Comparison of ENCODE assay signal across 14 cellular contexts in the genomic region with DNA sequence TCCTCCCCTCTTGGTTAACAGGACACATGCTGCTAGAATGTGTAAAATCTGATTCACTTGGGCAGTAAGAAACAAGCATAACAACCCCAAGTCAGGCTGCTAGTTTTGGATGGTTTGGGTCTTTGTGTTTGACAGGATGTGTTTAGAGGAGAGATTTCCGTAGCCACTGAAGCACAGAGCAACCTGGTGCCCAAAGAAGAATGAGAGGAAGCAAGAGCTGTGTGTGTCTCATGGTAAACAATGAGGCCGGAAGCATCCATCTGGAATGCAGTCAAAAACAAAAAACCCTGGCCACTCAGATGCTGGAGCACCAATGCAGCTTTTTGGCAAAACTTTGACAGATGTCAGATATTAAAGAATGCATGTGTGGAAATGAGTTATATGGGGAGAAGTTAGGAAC. TPM values are rescaled to one million over a fixed set of nuclear protein-coding genes. Genes with fewer than 3 reads are reported as not detected.
DNase-seq lines count a peak whose midpoint lies in the region; ATAC-seq lines count a peak whose summit lies in the region.
"Had no signal": no experiment of that assay in that cellular context is flagged by ENCODE, and none has a peak within 500 bp of the region (broad histone marks: within the 10 kb centered on the region; RNA-seq: fewer than 3 reads in every experiment).

No MANE protein-coding gene starts in this region.

- no peaks in the 10 kb centered on the region for H3K36me3 Mint-ChIP-seq in activated naive CD4-positive, alpha-beta T cell treated with anti-CD3 and anti-CD28 coated beads, Interleukin-2, amount 50 U/mL, for 24 hours
- H3K36me3 Mint-ChIP-seq in activated naive CD4-positive, alpha-beta T cell treated with anti-CD3 and anti-CD28 coated beads, Interleukin-2, amount 50 U/mL, for 72 hours: peaks cover 0 to 6% of the 10 kb centered on the region in 2 donors
- H3K36me3 Mint-ChIP-seq in activated T-helper 17 cell treated with anti-CD3 and anti-CD28 coated beads, Interleukin-2, amount 50 U/mL, for 72 hours (ENCODE audit: low read depth): no peaks in the 10 kb centered on the region

- H3K23ac ChIP-seq in trophoblast cell (ENCODE audit: low read length): no peak overlapping the region

- peaks cover 6% of the 10 kb centered on the region for H3K9me3 Mint-ChIP-seq in activated naive CD4-positive, alpha-beta T cell treated with anti-CD3 and anti-CD28 coated beads, Interleukin-2, amount 50 U/mL, for 24 hours
- peaks cover 4 to 19% of the 10 kb centered on the region in 2 donors for H3K9me3 Mint-ChIP-seq in activated naive CD4-positive, alpha-beta T cell treated with anti-CD3 and anti-CD28 coated beads, Interleukin-2, amount 50 U/mL, for 72 hours
- H3K9me3 Mint-ChIP-seq in activated T-helper 17 cell treated with anti-CD3 and anti-CD28 coated beads, Interleukin-2, amount 50 U/mL, for 72 hours: no peaks in the 10 kb centered on the region

- no peak overlapping the region for H3K4me3 Mint-ChIP-seq in activated naive CD4-positive, alpha-beta T cell treated with anti-CD3 and anti-CD28 coated beads, Interleukin-2, amount 50 U/mL, for 24 hours
- peak overlapping the region; percentile 4 for H3K4me3 Mint-ChIP-seq in activated T-helper 17 cell treated with anti-CD3 and anti-CD28 coated beads, Interleukin-2, amount 50 U/mL, for 72 hours

- no peak overlapping the region for H3K18ac ChIP-seq in trophoblast cell (ENCODE audit: low read length)

- H4K8ac ChIP-seq in trophoblast cell (ENCODE audit: low read depth, low read length): no peak overlapping the region

- H3K4me3 ChIP-seq in subcutaneous abdominal adipose tissue (ENCODE audit: low read depth in 1 of 5, low read length in 5 of 5): no peak overlapping the region
- no peak overlapping the region for H3K4me3 ChIP-seq in trophoblast cell (ENCODE audit: low read depth, low read length)
- H3K4me3 ChIP-seq: uterus had no signal

- H3K27me3 ChIP-seq in subcutaneous abdominal adipose tissue (ENCODE audit: control insufficient read depth in 5 of 5, insufficient read depth in 4 of 5, low read length in 5 of 5) (no peaks in the 10 kb centered on the region), trophoblast cell (ENCODE audit: insufficient read depth, low read length) (no peaks in the 10 kb centered on the region)
- H3K27me3 ChIP-seq: uterus had no signal

- H4K91ac ChIP-seq in trophoblast cell (ENCODE audit: low read depth, low read length): no peak overlapping the region

- no peak overlapping the region for H2BK5ac ChIP-seq in trophoblast cell (ENCODE audit: low read depth, low read length, poor library complexity)

- H3K79me2 ChIP-seq in trophoblast cell (ENCODE audit: control insufficient read depth, insufficient read depth, low read length, poor library complexity): no peaks in the 10 kb centered on the region

- no peak overlapping the region for H4K12ac ChIP-seq in trophoblast cell (ENCODE audit: low read depth, low read length)

- ATAC-seq in activated naive CD4-positive, alpha-beta T cell treated with anti-CD3 and anti-CD28 coated beads, Interleukin-2, amount 50 U/mL, for 72 hours: no peak
- ATAC-seq in activated T-helper 17 cell treated with anti-CD3 and anti-CD28 coated beads, Interleukin-2, amount 50 U/mL, for 72 hours (replicated peaks): no peak
- ATAC-seq in left lobe of liver: peak; percentile 50
- no peak for ATAC-seq in activated CD4-positive, CD25-positive, alpha-beta regulatory T cell treated with anti-CD3 and anti-CD28 coated beads, Interleukin-2, amount 50 U/mL, for 24 hours
- ATAC-seq: HCT116, PC-3 had no signal

- H3K4me2 ChIP-seq in trophoblast cell (ENCODE audit: low read length): no peak overlapping the region

- H2AK5ac ChIP-seq in trophoblast cell (ENCODE audit: low read length): no peak overlapping the region

- no CpG with 5 or more reads among the region's 2 CpGs for WGBS in trophoblast cell (ENCODE audit: extremely low coverage, insufficient coverage, insufficient read length)

- no peaks in the 10 kb centered on the region for H3K27me3 Mint-ChIP-seq in activated naive CD4-positive, alpha-beta T cell treated with anti-CD3 and anti-CD28 coated beads, Interleukin-2, amount 50 U/mL, for 24 hours
- H3K27me3 Mint-ChIP-seq in activated T-helper 17 cell treated with anti-CD3 and anti-CD28 coated beads, Interleukin-2, amount 50 U/mL, for 72 hours: peaks cover 3% of the 10 kb centered on the region

- peaks cover 3 to 58% (median 14%) of the 10 kb centered on the region in 5 donors for H3K4me1 ChIP-seq in subcutaneous abdominal adipose tissue (ENCODE audit: control insufficient read depth in 5 of 5, insufficient read depth in 5 of 5, low read length in 5 of 5)
- no peaks in the 10 kb centered on the region for H3K4me1 ChIP-seq in trophoblast cell (ENCODE audit: control insufficient read depth in 1 of 2, insufficient read depth in 2 of 2, low read length in 2 of 2)
- H3K4me1 ChIP-seq: uterus had no signal

- peaks cover 0 to 6% (median 4%) of the 10 kb centered on the region in 5 donors for H3K9me3 ChIP-seq in subcutaneous abdominal adipose tissue (ENCODE audit: control insufficient read depth in 5 of 5, low read length in 5 of 5)
- peaks cover 3% of the 10 kb centered on the region for H3K9me3 ChIP-seq in trophoblast cell (ENCODE audit: insufficient read depth, low read depth, low read length)
- H3K9me3 ChIP-seq: uterus had no signal

- H2AFZ ChIP-seq in trophoblast cell (ENCODE audit: insufficient read depth, low read length, poor library complexity): no peak overlapping the region

- H3K36me3 ChIP-seq in subcutaneous abdominal adipose tissue (ENCODE audit: control insufficient read depth in 5 of 5, insufficient read depth in 5 of 5, low read length in 5 of 5): no peaks in the 10 kb centered on the region
- no peaks in the 10 kb centered on the region for H3K36me3 ChIP-seq in trophoblast cell (ENCODE audit: control insufficient read depth in 1 of 2, insufficient read depth in 2 of 2, low read length in 2 of 2)
- H3K36me3 ChIP-seq: uterus had no signal

- no peak overlapping the region for H3K4ac ChIP-seq in trophoblast cell (ENCODE audit: low read depth, low read length)

- no peak for DNase-seq in activated naive CD4-positive, alpha-beta T cell treated with anti-CD3 and anti-CD28 coated beads, Interleukin-2, amount 50 U/mL, for 72 hours (ENCODE audit: low spot score in 2 of 2)
- DNase-seq in left lobe of liver (ENCODE audit: low spot score): no peak
- no peak for DNase-seq in trophoblast cell
- DNase-seq in NOMO-1 (lab: John Stamatoyannopoulos, UW; ENCODE audit: unreplicated experiment in 2 of 2): no peak
- DNase-seq: activated naive CD4-positive, alpha-beta T cell treated with Interleukin-2 at 50 U/mL for 16 hours; NCI-H1092 treated with DMSO at 0.1 percent for 48 hours; NCI-H2227 treated with DMSO at 0.1 percent for 48 hours; PC-3 had no signal

- peaks cover 65% of the 10 kb centered on the region for H3K4me1 Mint-ChIP-seq in activated naive CD4-positive, alpha-beta T cell treated with anti-CD3 and anti-CD28 coated beads, Interleukin-2, amount 50 U/mL, for 24 hours
- peaks cover 26% of the 10 kb centered on the region for H3K4me1 Mint-ChIP-seq in activated T-helper 17 cell treated with anti-CD3 and anti-CD28 coated beads, Interleukin-2, amount 50 U/mL, for 72 hours

- no peak overlapping the region for H3K14ac ChIP-seq in trophoblast cell (ENCODE audit: low read length)

- H3K27ac ChIP-seq in subcutaneous abdominal adipose tissue (ENCODE audit: low read depth, low read length) (peak overlapping the region; percentile 68), trophoblast cell (ENCODE audit: low read depth, low read length) (no peak overlapping the region)

- H3K79me1 ChIP-seq in trophoblast cell (ENCODE audit: low read length): no peaks in the 10 kb centered on the region

- H3K9ac ChIP-seq in subcutaneous abdominal adipose tissue (ENCODE audit: low read length in 5 of 5) (no peak overlapping the region), trophoblast cell (ENCODE audit: low read length) (no peak overlapping the region)

- no peak overlapping the region for H2BK120ac ChIP-seq in trophoblast cell (ENCODE audit: insufficient read depth, low read length, poor library complexity)

- peak overlapping the region; percentile 83 for H3K27ac Mint-ChIP-seq in activated naive CD4-positive, alpha-beta T cell treated with anti-CD3 and anti-CD28 coated beads, Interleukin-2, amount 50 U/mL, for 24 hours
- no peak overlapping the region for H3K27ac Mint-ChIP-seq in activated naive CD4-positive, alpha-beta T cell treated with anti-CD3 and anti-CD28 coated beads, Interleukin-2, amount 50 U/mL, for 72 hours
- peak overlapping the region; percentile 1 for H3K27ac Mint-ChIP-seq in activated T-helper 17 cell treated with anti-CD3 and anti-CD28 coated beads, Interleukin-2, amount 50 U/mL, for 72 hours

- H2BK12ac ChIP-seq in trophoblast cell (ENCODE audit: low read length): no peak overlapping the region

RNA-seq across cellular contexts. Expression of a gene that starts 39.4 kb away (rescaled TPM):
- total RNA-seq in activated naive CD4-positive, alpha-beta T cell treated with anti-CD3 and anti-CD28 coated beads, Interleukin-2, amount 50 U/mL, for 72 hours: 10 to 100 TPM; 21.2 to 28.6 TPM
- total RNA-seq in activated T-helper 17 cell treated with anti-CD3 and anti-CD28 coated beads, Interleukin-2, amount 50 U/mL, for 72 hours: 10 to 100 TPM; 25.7 to 25.8 TPM
- 12.4 TPM for total RNA-seq in left lobe of liver
- polyA plus RNA-seq in trophoblast cell (2013): 11.8 and 12.6 TPM in 2 replicates

Comparison
In these comparisons a context has a peak if more than half of its experiments do, and no peak if none do; other contexts are left out.
1. H3K27ac Mint-ChIP-seq: peak in activated naive CD4-positive, alpha-beta T cell treated with anti-CD3 and anti-CD28 coated beads, Interleukin-2, amount 50 U/mL, for 24 hours (single experiment) and activated T-helper 17 cell treated with anti-CD3 and anti-CD28 coated beads, Interleukin-2, amount 50 U/mL, for 72 hours (single experiment); none in activated naive CD4-positive, alpha-beta T cell treated with anti-CD3 and anti-CD28 coated beads, Interleukin-2, amount 50 U/mL, for 72 hours (0 of 2).